Comparison of ENCODE assay signal across 11 cellular contexts in genomic region chr7:23759556-23760391, GRCh38. TPM values are rescaled to one million over a fixed set of nuclear protein-coding genes. Genes with fewer than 3 reads are reported as not detected.
DNase-seq lines count a peak whose midpoint lies in the region; ATAC-seq and TF ChIP-seq lines count a peak whose summit lies in the region.
"Had no signal": no experiment of that assay in that cellular context is flagged by ENCODE, and none has a peak within 500 bp of the region (broad histone marks: within the 10 kb centered on the region; RNA-seq: fewer than 3 reads in every experiment).

No MANE protein-coding gene starts in this region.

- no peak for ATAC-seq in GM23338
- ATAC-seq in HG03097 (IDR thresholded peaks at IDR 0.05; ENCODE audit: low FRiP score, unreplicated experiment): no peak
- no peak for ATAC-seq in activated T-cell treated with anti-CD3 and anti-CD28 coated beads, Interleukin-2, amount 50 U/mL, for 4 hours
- ATAC-seq: activated naive CD4-positive, alpha-beta T cell treated with anti-CD3 and anti-CD28 coated beads, Interleukin-2, amount 50 U/mL, for 72 hours had no signal

- no peak overlapping the region for H3K27ac Mint-ChIP-seq in GM23338
- H3K27ac Mint-ChIP-seq: activated naive CD4-positive, alpha-beta T cell treated with anti-CD3 and anti-CD28 coated beads, Interleukin-2, amount 50 U/mL, for 72 hours had no signal

- no peaks in the 10 kb centered on the region for H3F3A ChIP-seq in GM23338 (replicated peaks; ENCODE audit: low read depth)

- no peak overlapping the region for H3K4me3 ChIP-seq in GM23338
- H3K4me3 ChIP-seq in choroid plexus epithelial cell (ENCODE audit: low read depth, low read length): no peak overlapping the region

- no peaks in the 10 kb centered on the region for H4K20me1 ChIP-seq in GM23338 (replicated peaks; ENCODE audit: insufficient read depth)

- H3K4me1 Mint-ChIP-seq in GM23338: peaks cover 26% of the 10 kb centered on the region
- peaks cover 12% of the 10 kb centered on the region for H3K4me1 Mint-ChIP-seq in activated T-cell treated with anti-CD3 and anti-CD28 coated beads, Interleukin-2, amount 50 U/mL, for 4 hours (ENCODE audit: low read depth)

- peaks cover 3% of the 10 kb centered on the region for H3K27me3 Mint-ChIP-seq in GM23338 (ENCODE audit: insufficient read depth, low read depth, poor library complexity)
- H3K27me3 Mint-ChIP-seq in activated T-cell treated with anti-CD3 and anti-CD28 coated beads, Interleukin-2, amount 50 U/mL, for 4 hours (ENCODE audit: low read depth): no peaks in the 10 kb centered on the region

- DNase-seq in GM23338 (ENCODE audit: low spot score) (no peak), NCI-H226 (peak; percentile 100), choroid plexus epithelial cell (ENCODE audit: low read depth) (peak; percentile 64), pulmonary artery endothelial cell (ENCODE audit: low read depth, low spot score) (peak; percentile 13), NCI-H2227 (lab: John Stamatoyannopoulos, UW; ENCODE audit: unreplicated experiment) (no peak)
- DNase-seq in activated CD4-positive, alpha-beta T cell treated with anti-CD3 and anti-CD28 coated beads, Interleukin-2, amount 50 U/mL, for 1 hour: no peak
- no peak for DNase-seq in activated T-cell treated with anti-CD3 and anti-CD28 coated beads, Interleukin-2, amount 50 U/mL, for 4 hours
- DNase-seq: NCI-H446 treated with DMSO at 0.1 percent for 48 hours had no signal

- TF ChIP-seq CTCF in GM23338 (conservative IDR thresholded peaks at IDR 0.05; ENCODE audit: low read depth in 2 of 2): no peak
- TF ChIP-seq CTCF in choroid plexus epithelial cell (conservative IDR thresholded peaks at IDR 0.05; ENCODE audit: low read depth, low read length): no peak

- H3K4me2 ChIP-seq in GM23338: no peak overlapping the region

- peaks cover 17% of the 10 kb centered on the region for H3K4me1 ChIP-seq in GM23338 (ENCODE audit: insufficient read depth)

- H3K27me3 ChIP-seq in GM23338 (ENCODE audit: insufficient read depth): no peaks in the 10 kb centered on the region

- no peaks in the 10 kb centered on the region for H3K9me2 ChIP-seq in GM23338 (ENCODE audit: insufficient read depth)

- no peak overlapping the region for H3K27ac ChIP-seq in GM23338 (ENCODE audit: low read depth)

- peak overlapping the region; percentile 67; the same call in 1 of the 2 replicates for H2AFZ ChIP-seq in GM23338

- no peaks in the 10 kb centered on the region for H3K36me3 Mint-ChIP-seq in GM23338 (ENCODE audit: low read depth)
- H3K36me3 Mint-ChIP-seq in activated T-cell treated with anti-CD3 and anti-CD28 coated beads, Interleukin-2, amount 50 U/mL, for 4 hours (ENCODE audit: insufficient read depth): no peaks in the 10 kb centered on the region
- H3K36me3 Mint-ChIP-seq: activated naive CD4-positive, alpha-beta T cell treated with anti-CD3 and anti-CD28 coated beads, Interleukin-2, amount 50 U/mL, for 72 hours had no signal

- no peak overlapping the region for H3K4me3 Mint-ChIP-seq in GM23338
- no peak overlapping the region for H3K4me3 Mint-ChIP-seq in activated T-cell treated with anti-CD3 and anti-CD28 coated beads, Interleukin-2, amount 50 U/mL, for 4 hours

- H3K36me3 ChIP-seq in GM23338 (ENCODE audit: insufficient read depth): no peaks in the 10 kb centered on the region

- H3K9me3 Mint-ChIP-seq in GM23338: no peaks in the 10 kb centered on the region
- no peaks in the 10 kb centered on the region for H3K9me3 Mint-ChIP-seq in activated T-cell treated with anti-CD3 and anti-CD28 coated beads, Interleukin-2, amount 50 U/mL, for 4 hours

- no peaks in the 10 kb centered on the region for H3K79me2 ChIP-seq in GM23338 (replicated peaks; ENCODE audit: insufficient read depth)

TF ChIP-seq in GM23338, 12 proteins besides CTCF, POLR2A, EP300 and RAD21 (continues in another document):
- no peak for TF ChIP-seq ZNF462 (CRISPR knock-in tag; IDR thresholded peaks at IDR 0.05)
- TF ChIP-seq NANOG (IDR thresholded peaks at IDR 0.05; ENCODE audit: borderline replicate concordance): no peak
- TF ChIP-seq ZNF331 (CRISPR knock-in tag; IDR thresholded peaks at IDR 0.05; ENCODE audit: low read depth): no peak
- TF ChIP-seq EZH2 (IDR thresholded peaks at IDR 0.05; ENCODE audit: low read depth, unreplicated experiment): no peak
- TF ChIP-seq JUNB (IDR thresholded peaks at IDR 0.05; ENCODE audit: unreplicated experiment): no peak

RNA-seq across cellular contexts. Expression of gene STK31, which starts 49.8 kb away (rescaled TPM):
- 0.31 and 0.43 TPM in 2 replicates for total RNA-seq in GM23338 (2014; rRNA removed; shearing (Covaris generic))
- 0.14 and 0.55 TPM in 2 replicates for polyA plus RNA-seq in GM23338 (2016; fragmentation: Nextera tagmentation; extraction: Ambion mirVana)
- total RNA-seq in pulmonary artery endothelial cell: 0.07 TPM in 1 of 2 replicates, not detected in the other
- total RNA-seq in activated T-cell treated with anti-CD3 and anti-CD28 coated beads, Interleukin-2, amount 50 U/mL, for 4 hours: under 1 TPM in 1 of 3 donors, not detected in 2; 0.19 TPM
- total RNA-seq: fibroblast of villous mesenchyme had no signal

Comparison
In these comparisons a context has a peak if more than half of its experiments do, and no peak if none do; other contexts are left out.
1. DNase-seq: peak in NCI-H226 (single experiment), choroid plexus epithelial cell (single experiment) and pulmonary artery endothelial cell (single experiment); none in GM23338 (single experiment), activated CD4-positive, alpha-beta T cell treated with anti-CD3 and anti-CD28 coated beads, Interleukin-2, amount 50 U/mL, for 1 hour (single experiment), NCI-H2227 (single experiment) and activated T-cell treated with anti-CD3 and anti-CD28 coated beads, Interleukin-2, amount 50 U/mL, for 4 hours (single experiment).